In the genomic region with DNA sequence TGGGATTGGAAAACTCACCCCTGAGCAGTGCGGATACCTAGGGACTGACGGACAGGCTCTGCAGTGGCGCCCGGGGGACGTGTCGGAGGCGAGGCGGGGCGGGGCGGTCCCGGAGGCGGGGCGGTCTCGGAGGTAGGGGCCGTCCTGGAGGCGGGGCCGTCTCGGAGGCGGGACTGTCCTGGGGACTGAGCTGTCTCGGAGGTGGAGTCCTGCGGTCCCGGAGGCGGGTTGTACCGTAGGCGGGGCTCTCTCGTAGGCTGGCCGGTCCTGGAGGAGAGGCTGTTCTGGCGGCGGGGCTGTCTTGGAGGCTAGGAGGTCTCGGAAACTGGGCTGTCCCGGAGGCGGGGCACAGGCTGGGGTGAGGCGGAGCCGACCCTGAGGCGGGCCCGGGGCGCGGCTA, we compare ENCODE assay signal across 8 cellular contexts.
A peak's percentile ranks its signal among the peaks of the same experiment; 100 is the strongest.
DNase-seq lines count a peak whose midpoint lies in the region; ATAC-seq and TF ChIP-seq lines count a peak whose summit lies in the region.
"Not testable (repeated sequence)": the region's sequence is repeated elsewhere in the genome, so short reads cannot be mapped to it uniquely, and the experiment has no call there.

No MANE protein-coding gene starts in this region.

- H3F3A ChIP-seq in DOHH2 (ENCODE audit: control insufficient read depth, insufficient read depth); SK-N-SH (replicated peaks; ENCODE audit: insufficient read depth): not testable (repeated sequence)

- DNase-seq in H7; LNCaP clone FGC (ENCODE audit: low read depth); SK-N-SH: not testable (repeated sequence)
- DNase-seq in activated T-helper 1 cell treated with Interleukin-2 at 50 U/mL for 16 hours (ENCODE audit: low read depth), result peak; percentile 93
- DNase-seq in nucleus accumbens (lab: John Stamatoyannopoulos, UW), result peak in 54 of 56 donors; percentile 16 to 90 (median 78)

- not testable (repeated sequence) for H3K27ac ChIP-seq in DOHH2 (ENCODE audit: low read depth, low read length)
- peak overlapping the region in 1 of 2 experiments; percentile 59; a peak in 2 of 4 replicates for H3K27ac ChIP-seq in SK-N-SH (ENCODE audit: low read depth in 2 of 2, low read length in 1 of 2)
- H3K27ac ChIP-seq in esophagus (ENCODE audit: low read depth in 2 of 2, low read length in 1 of 2), result peak overlapping the region; percentile 67 to 70

- TF ChIP-seq CTCF in DOHH2 (IDR thresholded peaks at IDR 0.05; ENCODE audit: low read depth, low read length, poor library complexity, severe bottlenecking); LNCaP clone FGC (IDR thresholded peaks at IDR 0.05; ENCODE audit: control insufficient read depth, extremely low read depth, insufficient read depth); SK-N-SH (IDR thresholded peaks at IDR 0.05): not testable (repeated sequence)

- peak; percentile 94 for ATAC-seq in stimulated activated memory B cell treated with anti-CD40 and anti-IgM and Interleukin-4, amounts not matched to agents 10 μg/mL and 1 μg/mL and 100 μg/mL, for 72 hours

- H3K4me2 ChIP-seq in DOHH2 (ENCODE audit: low read length) (peak overlapping the region; percentile 48; the same call in 1 of the 2 replicates), SK-N-SH (peak overlapping the region; percentile 52; the same call in 1 of the 2 replicates)

- H3K4me3 Mint-ChIP-seq in stimulated activated memory B cell treated with anti-CD40 and anti-IgM and Interleukin-4, amounts not matched to agents 10 μg/mL and 1 μg/mL and 100 μg/mL, for 72 hours, result peak overlapping the region; percentile 83

- TF ChIP-seq EP300 in SK-N-SH (IDR thresholded peaks at IDR 0.05; ENCODE audit: borderline replicate concordance in 1 of 2, low read depth in 1 of 2, low read length in 1 of 2), result not testable (repeated sequence)

- not testable (repeated sequence) for H3K9me3 ChIP-seq in DOHH2 (ENCODE audit: control insufficient read depth, insufficient read depth, low read length); SK-N-SH; esophagus (ENCODE audit: control insufficient read depth in 2 of 2, insufficient read depth in 1 of 2, low read depth in 1 of 2, low read length in 1 of 2)

- H3K9me3 Mint-ChIP-seq in stimulated activated memory B cell treated with anti-CD40 and anti-IgM and Interleukin-4, amounts not matched to agents 10 μg/mL and 1 μg/mL and 100 μg/mL, for 72 hours, result not testable (repeated sequence)

- not testable (repeated sequence) for H2AFZ ChIP-seq in SK-N-SH (ENCODE audit: low read depth)

- POLR2A ChIA-PET in SK-N-SH (lab: Yijun Ruan, JAX), result not testable (repeated sequence)

- H3K4me1 Mint-ChIP-seq in stimulated activated memory B cell treated with anti-CD40 and anti-IgM and Interleukin-4, amounts not matched to agents 10 μg/mL and 1 μg/mL and 100 μg/mL, for 72 hours, result not testable (repeated sequence)

- not testable (repeated sequence) for TF ChIP-seq RAD21 in SK-N-SH (IDR thresholded peaks at IDR 0.05; ENCODE audit: low read length)

- WGBS in SK-N-SH (ENCODE audit: low lambda C conversion rate), result 2% methylated on average over 16 of the region's 38 CpGs
- WGBS in esophagus, 2 donors, result 1% methylated on average over 16 to 18 of the region's 38 CpGs

- not testable (repeated sequence) for H3K27me3 ChIP-seq in DOHH2 (ENCODE audit: control insufficient read depth, low read length); H7 (ENCODE audit: control insufficient read depth, insufficient read depth, low read length); SK-N-SH (ENCODE audit: insufficient read depth); esophagus (ENCODE audit: control insufficient read depth in 1 of 2, insufficient read depth in 2 of 2, low read length in 2 of 2)

- not testable (repeated sequence) for H3K9ac ChIP-seq in SK-N-SH

- H3K27me3 Mint-ChIP-seq in stimulated activated memory B cell treated with anti-CD40 and anti-IgM and Interleukin-4, amounts not matched to agents 10 μg/mL and 1 μg/mL and 100 μg/mL, for 72 hours, result not testable (repeated sequence)

- H3K36me3 Mint-ChIP-seq in stimulated activated memory B cell treated with anti-CD40 and anti-IgM and Interleukin-4, amounts not matched to agents 10 μg/mL and 1 μg/mL and 100 μg/mL, for 72 hours, result not testable (repeated sequence)

- H3K9me2 ChIP-seq in DOHH2 (replicated peaks; ENCODE audit: control insufficient read depth, low read length); SK-N-SH: not testable (repeated sequence)

- not testable (repeated sequence) for H4K20me1 ChIP-seq in DOHH2 (ENCODE audit: control insufficient read depth, insufficient read depth, low read depth, low read length); SK-N-SH (ENCODE audit: insufficient read depth)

- peak overlapping the region; percentile 59 for H3K4me3 ChIP-seq in DOHH2 (ENCODE audit: low read length)
- H3K4me3 ChIP-seq in H7 (ENCODE audit: insufficient read depth, low read depth, low read length), result peak overlapping the region; percentile 17; the same call in 1 of the 2 replicates
- peak overlapping the region; percentile 41 for H3K4me3 ChIP-seq in LNCaP clone FGC (ENCODE audit: low read depth, low read length)
- peak overlapping the region; percentile 47 to 83 for H3K4me3 ChIP-seq in SK-N-SH (ENCODE audit: low read depth in 2 of 2, low read length in 1 of 2)
- H3K4me3 ChIP-seq in esophagus (ENCODE audit: low read depth in 1 of 2, low read length in 2 of 2), result peak overlapping the region in 1 of 2 donors; percentile 55

- not testable (repeated sequence) for H3K79me2 ChIP-seq in DOHH2 (ENCODE audit: control insufficient read depth, low read length); SK-N-SH (ENCODE audit: insufficient read depth)

- peak overlapping the region; percentile 80 for H3K27ac Mint-ChIP-seq in stimulated activated memory B cell treated with anti-CD40 and anti-IgM and Interleukin-4, amounts not matched to agents 10 μg/mL and 1 μg/mL and 100 μg/mL, for 72 hours

- CTCF ChIA-PET in SK-N-SH (lab: Yijun Ruan, JAX), result not testable (repeated sequence)

- not testable (repeated sequence) for H3K4me1 ChIP-seq in DOHH2 (ENCODE audit: control insufficient read depth, low read length); SK-N-SH (ENCODE audit: control insufficient read depth in 1 of 2, insufficient read depth in 2 of 2, low read depth in 1 of 2, low read length in 1 of 2); esophagus (ENCODE audit: control insufficient read depth in 2 of 2, insufficient read depth in 2 of 2, low read length in 1 of 2)

- not testable (repeated sequence) for H3K36me3 ChIP-seq in DOHH2 (ENCODE audit: control insufficient read depth, low read length); H7 (replicated peaks; ENCODE audit: control insufficient read depth, insufficient read depth, low read length); SK-N-SH (replicated peaks in 1 of 2; ENCODE audit: control insufficient read depth in 1 of 2, insufficient read depth in 2 of 2, low read length in 1 of 2); esophagus (ENCODE audit: control insufficient read depth in 2 of 2, insufficient read depth in 2 of 2, low read length in 1 of 2)

TF ChIP-seq in SK-N-SH, 30 proteins besides CTCF, POLR2A, EP300 and RAD21:
- TF ChIP-seq, protein P1, sequence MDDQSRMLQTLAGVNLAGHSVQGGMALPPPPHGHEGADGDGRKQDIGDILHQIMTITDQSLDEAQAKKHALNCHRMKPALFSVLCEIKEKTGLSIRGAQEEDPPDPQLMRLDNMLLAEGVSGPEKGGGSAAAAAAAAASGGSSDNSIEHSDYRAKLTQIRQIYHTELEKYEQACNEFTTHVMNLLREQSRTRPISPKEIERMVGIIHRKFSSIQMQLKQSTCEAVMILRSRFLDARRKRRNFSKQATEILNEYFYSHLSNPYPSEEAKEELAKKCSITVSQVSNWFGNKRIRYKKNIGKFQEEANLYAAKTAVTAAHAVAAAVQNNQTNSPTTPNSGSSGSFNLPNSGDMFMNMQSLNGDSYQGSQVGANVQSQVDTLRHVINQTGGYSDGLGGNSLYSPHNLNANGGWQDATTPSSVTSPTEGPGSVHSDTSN (IDR thresholded peaks at IDR 0.05), result 0 out of 2 replicates have a peak, but pooled peaks have one; percentile 24
TF ChIP-seq in SK-N-SH: peak in this region for 1; not testable (repeated sequence) for 29.
